10 cellular contexts compared by ENCODE assay signal in the genomic region with DNA sequence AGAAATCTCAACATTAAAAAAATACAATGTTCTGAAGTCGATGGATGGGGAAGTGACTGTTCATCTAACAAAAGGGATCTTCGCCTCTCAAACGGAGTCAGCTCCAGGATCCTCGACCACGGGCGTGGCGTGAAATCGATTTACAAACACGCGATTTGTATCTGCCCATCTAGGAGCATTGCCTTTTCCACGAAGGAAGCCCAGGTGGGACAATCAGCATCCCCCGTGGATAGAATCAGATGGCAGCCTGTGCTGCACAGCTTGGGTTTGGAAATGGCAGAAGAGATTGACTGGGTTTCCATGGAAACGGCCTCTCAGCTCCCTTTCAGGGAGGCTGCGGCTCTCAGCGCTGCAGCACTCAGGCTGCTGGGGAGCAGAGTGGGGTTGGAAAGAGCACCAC.
A peak's percentile ranks its signal among the peaks of the same experiment; 100 is the strongest.
DNase-seq lines count a peak whose midpoint lies in the region; ATAC-seq, FAIRE-seq and TF ChIP-seq lines count a peak whose summit lies in the region.
"Had no signal": no experiment of that assay in that cellular context is flagged by ENCODE, and none has a peak within 500 bp of the region (broad histone marks: within the 10 kb centered on the region; RNA-seq: fewer than 3 reads in every experiment).

No MANE protein-coding gene starts in this region.

- no peak for TF ChIP-seq CTCF in K562 (IDR thresholded peaks at IDR 0.05 in 2 of 3, conservative IDR thresholded peaks at IDR 0.05 in 1 of 3; ENCODE audit: insufficient read depth in 2 of 3, low read depth in 1 of 3, low read length in 3 of 3)
- TF ChIP-seq CTCF in RWPE1 (conservative IDR thresholded peaks at IDR 0.05; ENCODE audit: low read depth) = no peak
- TF ChIP-seq CTCF in uterus (IDR thresholded peaks at IDR 0.05) = no peak

- DNase-seq in NCI-H187 (lab: John Stamatoyannopoulos, UW) (peak; percentile 83 to 84), K562 (ENCODE audit: extremely low read depth in 1 of 4, low spot score in 3 of 4) (no peak), midbrain (lab: John Stamatoyannopoulos, UW) (peak; percentile 34), RWPE1 (ENCODE audit: low spot score) (no peak), uterus (no peak), glomerular visceral epithelial cell (ENCODE audit: extremely low spot score) (no peak)
- DNase-seq: Right ventricle myocardium superior had no signal

- intact Hi-C loops in K562 (cut with micrococcal nuclease) (no loop called here), uterus (cut with DNase I; ENCODE audit: low total_unique reads) (no loop called here)

- H3K36me3 ChIP-seq in BLaER1 treated with 17β-estradiol and CSF1 and Interleukin-3, amounts not matched to agents 10 nM and 100 nM = no peaks in the 10 kb centered on the region
- H3K36me3 ChIP-seq in K562 (ENCODE audit: control insufficient read depth, insufficient read depth, low read length) = no peaks in the 10 kb centered on the region
- H3K36me3 ChIP-seq in uterus = no peaks in the 10 kb centered on the region

- no peak for ATAC-seq in K562
- ATAC-seq in GM18505 (IDR thresholded peaks at IDR 0.05; ENCODE audit: unreplicated experiment) = no peak

- peak overlapping the region; percentile 59 to 82 (median 73) for H3K4me2 ChIP-seq in BLaER1 treated with 17β-estradiol and CSF1 and Interleukin-3, amounts not matched to agents 10 nM and 100 nM
- no peak overlapping the region for H3K4me2 ChIP-seq in K562 (ENCODE audit: insufficient read depth, low read length)

- no peak overlapping the region for H3K27ac ChIP-seq in BLaER1 treated with 17β-estradiol and CSF1 and Interleukin-3, amounts not matched to agents 10 nM and 100 nM
- H3K27ac ChIP-seq in K562 (ENCODE audit: extremely low read depth, low read depth, low read length) (no peak overlapping the region), RWPE1 (no peak overlapping the region), uterus (no peak overlapping the region)

- CTCF ChIA-PET in K562 (lab: Yijun Ruan, JAX; ENCODE audit: low intra/inter-chr PET ratio) (no interaction called here), RWPE1 (lab: Yijun Ruan, JAX) (interaction anchor here (0.6 to 0.8 kb wide), 2 partner anchors 1034 to 1444 kb away, joined by 3 read pairs; no protein-coding TSS in a partner anchor)

- no peak for FAIRE-seq in K562 (lab: Jason Lieb, UNC)
- FAIRE-seq: keratinocyte had no signal

- no peak overlapping the region for H2AFZ ChIP-seq in K562 (ENCODE audit: low read depth, low read length)

- H3K4me3 ChIP-seq in BLaER1 treated with 17β-estradiol and CSF1 and Interleukin-3, amounts not matched to agents 10 nM and 100 nM = peak overlapping the region in 8 of 10 experiments; percentile 14 to 60 (median 38); a peak in 14 of 20 replicates
- no peak overlapping the region for H3K4me3 ChIP-seq in K562
- H3K4me3 ChIP-seq in uterus = no peak overlapping the region

- no TSS peak for BruUV-seq in K562 (replicated peaks; lab: Mats Ljungman, UMichigan)

- no peak for TF ChIP-seq RAD21 in K562 (CRISPR knock-in tag; conservative IDR thresholded peaks at IDR 0.05 in 1 of 2, IDR thresholded peaks at IDR 0.05 in 1 of 2)

- in situ Hi-C loops in K562 (cut with MboI) = no loop called here

- no peaks in the 10 kb centered on the region for H3K79me2 ChIP-seq in K562 (ENCODE audit: control insufficient read depth, insufficient read depth, low read length)

- no peaks in the 10 kb centered on the region for H3K9me3 ChIP-seq in BLaER1 treated with 17β-estradiol and CSF1 and Interleukin-3, amounts not matched to agents 10 nM and 100 nM (replicated peaks in 1 of 11)
- H3K9me3 ChIP-seq in K562 (replicated peaks; ENCODE audit: control insufficient read depth, insufficient read depth, low read depth, low read length) (no peaks in the 10 kb centered on the region), uterus (no peaks in the 10 kb centered on the region)

- peaks cover 0 to 4% (median 0%) of the 10 kb centered on the region in 11 experiments; a peak in 2 of 22 replicates for H4K20me1 ChIP-seq in BLaER1 treated with 17β-estradiol and CSF1 and Interleukin-3, amounts not matched to agents 10 nM and 100 nM
- H4K20me1 ChIP-seq in K562 (replicated peaks; ENCODE audit: control insufficient read depth, insufficient read depth, low read length) = no peaks in the 10 kb centered on the region

- TF ChIP-seq POLR2A in K562 (conservative IDR thresholded peaks at IDR 0.05) (no peak), uterus (IDR thresholded peaks at IDR 0.05) (no peak), GM18505 (IDR thresholded peaks at IDR 0.05; ENCODE audit: borderline replicate concordance, extremely low read depth, insufficient read depth, insufficient read length) (no peak)

- no peaks in the 10 kb centered on the region for H3K9me1 ChIP-seq in K562 (ENCODE audit: control insufficient read depth, insufficient read depth, low read length)

- H3K4me1 ChIP-seq in BLaER1 treated with 17β-estradiol and CSF1 and Interleukin-3, amounts not matched to agents 10 nM and 100 nM = peaks cover 9 to 37% (median 28%) of the 10 kb centered on the region in 10 experiments
- H3K4me1 ChIP-seq in K562 (replicated peaks in 1 of 2; ENCODE audit: control insufficient read depth in 2 of 2, insufficient read depth in 2 of 2, low read length in 2 of 2) = no peaks in the 10 kb centered on the region
- H3K4me1 ChIP-seq in uterus = no peaks in the 10 kb centered on the region

- peaks cover 7 to 23% (median 19%) of the 10 kb centered on the region in 11 experiments; a peak in 16 of 22 replicates for H3K27me3 ChIP-seq in BLaER1 treated with 17β-estradiol and CSF1 and Interleukin-3, amounts not matched to agents 10 nM and 100 nM
- H3K27me3 ChIP-seq in K562 (ENCODE audit: control insufficient read depth in 2 of 2, insufficient read depth in 2 of 2, low read length in 2 of 2) = peaks cover 6 to 40% of the 10 kb centered on the region in 2 experiments; a peak in 3 of 5 replicates
- no peaks in the 10 kb centered on the region for H3K27me3 ChIP-seq in uterus

- H3K9ac ChIP-seq in BLaER1 treated with 17β-estradiol and CSF1 and Interleukin-3, amounts not matched to agents 10 nM and 100 nM = peak overlapping the region in 1 of 11 experiments; percentile 7; a peak in 1 of 22 replicates
- no peak overlapping the region; a peak in 1 of 4 replicates for H3K9ac ChIP-seq in K562 (ENCODE audit: insufficient read depth in 1 of 2, low read depth in 2 of 2, low read length in 2 of 2)

- POLR2A ChIA-PET in K562 (lab: Yijun Ruan, JAX) (interaction anchor here (0.6 kb wide), 1 partner anchor 30 kb away, joined by 4 read pairs; no protein-coding TSS in a partner anchor), RWPE1 (lab: Yijun Ruan, JAX; ENCODE audit: low non-redundant PET) (no interaction called here)

- TF ChIP-seq EP300 in K562 (IDR thresholded peaks at IDR 0.05; ENCODE audit: low read length) = no peak

- WGBS in K562 (ENCODE audit: insufficient coverage, low coverage, missing lambda C conversion rate) = under 1% methylated on average over 15 of the region's 15 CpGs

TF ChIP-seq in K562, 482 proteins besides CTCF, POLR2A, EP300 and RAD21:
- TF ChIP-seq RFX1 (IDR thresholded peaks at IDR 0.05) (peak; percentile 65), ZNF778 (CRISPR knock-in tag; IDR thresholded peaks at IDR 0.05) (no peak)

Comparison
In these comparisons a context has a peak if more than half of its experiments do, and no peak if none do; other contexts are left out.
1. H3K4me3 ChIP-seq: peak in BLaER1 treated with 17β-estradiol and CSF1 and Interleukin-3, amounts not matched to agents 10 nM and 100 nM (8 of 10); none in K562 (single experiment) and uterus (0 of 2).
2. DNase-seq: peak in NCI-H187 (2 of 2) and midbrain (single experiment); none in K562 (0 of 4), RWPE1 (single experiment), uterus (0 of 2) and glomerular visceral epithelial cell (single experiment).